19 cellular contexts compared by ENCODE assay signal in the genomic region with DNA sequence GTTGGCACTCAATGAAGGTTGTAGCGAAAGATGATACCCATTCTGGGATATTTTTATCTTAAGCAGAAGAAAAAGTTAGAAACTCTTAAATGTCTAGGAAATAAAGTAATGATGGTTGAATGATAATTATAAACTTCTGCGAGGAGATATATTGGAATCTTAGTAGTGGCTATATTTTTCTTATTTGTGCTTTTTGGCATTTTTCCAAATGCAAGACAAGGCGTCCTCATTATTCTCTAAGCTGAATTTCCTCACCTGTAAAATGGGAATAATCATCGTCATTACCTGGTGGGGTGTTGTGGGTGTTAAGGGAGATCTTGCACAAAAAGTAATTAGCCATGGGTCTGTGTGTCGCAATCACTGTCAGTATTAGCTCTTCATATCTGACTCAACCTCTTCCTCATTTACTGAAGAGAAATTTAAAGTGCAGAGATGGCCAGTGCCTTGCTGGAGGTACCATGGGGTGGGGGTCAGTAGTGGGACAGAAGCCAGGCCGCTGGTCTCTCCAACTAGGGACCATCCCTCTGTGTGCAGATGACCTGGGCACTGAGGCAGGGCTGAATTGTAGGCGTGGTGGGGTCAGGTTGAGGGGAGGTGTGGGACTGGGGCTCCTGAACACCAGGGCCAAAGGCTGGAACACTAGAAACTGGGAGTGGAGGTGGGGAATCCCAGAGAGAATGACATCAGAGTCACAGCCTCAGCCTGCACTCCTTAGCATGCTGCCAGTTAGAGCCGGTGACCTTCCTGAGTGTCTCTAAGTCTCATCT. TPM values are rescaled to one million over a fixed set of nuclear protein-coding genes. Genes with fewer than 3 reads are reported as not detected.
DNase-seq lines count a peak whose midpoint lies in the region; ATAC-seq, FAIRE-seq and TF ChIP-seq lines count a peak whose summit lies in the region.
"Had no signal": no experiment of that assay in that cellular context is flagged by ENCODE, and none has a peak within 500 bp of the region (broad histone marks: within the 10 kb centered on the region; RNA-seq: fewer than 3 reads in every experiment).

No MANE protein-coding gene starts in this region.

- no peak overlapping the region for H3K27ac Mint-ChIP-seq in MCF 10A (ENCODE audit: low read depth, unreplicated experiment)
- peak overlapping the region; percentile 14 for H3K27ac Mint-ChIP-seq in type B pancreatic cell
- H3K27ac Mint-ChIP-seq: GM23338; stimulated activated naive CD8-positive, alpha-beta T cell treated with anti-CD3 and anti-CD28 coated beads, Interleukin-15, Interleukin-2, amounts not matched to agents 100 ng/mL and 50 ng/mL, for 24 hours had no signal

- no peak for TF ChIP-seq POLR2A in K562 (conservative IDR thresholded peaks at IDR 0.05)

- CTCF ChIA-PET in MCF 10A (lab: Yijun Ruan, JAX): interaction anchor here (0.5 kb wide), 2 partner anchors 26 to 135 kb away, joined by 3 to 5 read pairs; no protein-coding TSS in a partner anchor
- CTCF ChIA-PET in mammary epithelial cell (lab: Charles Lee; ENCODE audit: low non-redundant PET): no interaction called here
- CTCF ChIA-PET in K562 (lab: Yijun Ruan, JAX; ENCODE audit: low intra/inter-chr PET ratio): no interaction called here

- no peak overlapping the region for H3K27ac ChIP-seq in mammary epithelial cell (ENCODE audit: insufficient read depth, low read depth, low read length)
- H3K27ac ChIP-seq in K562 (ENCODE audit: extremely low read depth, low read depth, low read length): no peak overlapping the region
- no peak overlapping the region for H3K27ac ChIP-seq in tibial artery
- H3K27ac ChIP-seq: uterus had no signal

- POLR2A ChIA-PET in MCF 10A (lab: Yijun Ruan, JAX): interaction anchor here (0.6 to 1.3 kb wide), 4 partner anchors 9 to 98 kb away, joined by 3 read pairs; no protein-coding TSS in a partner anchor
- POLR2A ChIA-PET in K562 (lab: Yijun Ruan, JAX): interaction anchor here (1.0 to 1.7 kb wide), 2 partner anchors 9 to 96 kb away, joined by 4 to 5 read pairs; no protein-coding TSS in a partner anchor

- H3K4me1 ChIP-seq in mammary epithelial cell (ENCODE audit: insufficient read depth, low read length) (peaks cover 17% of the 10 kb centered on the region), K562 (replicated peaks in 1 of 2; ENCODE audit: control insufficient read depth in 2 of 2, insufficient read depth in 2 of 2, low read length in 2 of 2) (peaks cover 11 to 66% of the 10 kb centered on the region in 2 experiments), tibial artery (peaks cover 0 to 26% (median 23%) of the 10 kb centered on the region in 4 donors)

- H3K4me2 ChIP-seq in mammary epithelial cell (ENCODE audit: insufficient read depth, low read depth, low read length): no peak overlapping the region
- H3K4me2 ChIP-seq in K562 (ENCODE audit: insufficient read depth, low read length): no peak overlapping the region
- H3K4me2 ChIP-seq: GM23338 had no signal

- peaks cover 6% of the 10 kb centered on the region for H3K9me1 ChIP-seq in K562 (ENCODE audit: control insufficient read depth, insufficient read depth, low read length)

- intact Hi-C loops in MCF 10A (cut with micrococcal nuclease) (no loop called here), mammary epithelial cell (cut with micrococcal nuclease) (loop anchor here (10.0 kb wide), 1 partner anchor 446 kb away; a partner anchor contains a TSS), K562 (cut with micrococcal nuclease) (no loop called here), tibial artery (cut with DNase I; ENCODE audit: low total_unique reads) (no loop called here), Right ventricle myocardium inferior (cut with DNase I) (no loop called here)

- in situ Hi-C loops in mammary epithelial cell (cut with MboI; ENCODE audit: low sequenced_read_pairs in 2 of 2): no loop called here
- in situ Hi-C loops in K562 (cut with MboI): no loop called here

- H3K36me3 ChIP-seq in mammary epithelial cell (ENCODE audit: insufficient read depth, low read length) (no peaks in the 10 kb centered on the region), K562 (ENCODE audit: control insufficient read depth, insufficient read depth, low read length) (peaks cover 64% of the 10 kb centered on the region; the same call in 2 of the 3 replicates), tibial artery (peaks cover 0 to 37% (median 23%) of the 10 kb centered on the region in 3 donors)
- H3K36me3 ChIP-seq: uterus had no signal

- TF ChIP-seq RAD21 in K562 (CRISPR knock-in tag; conservative IDR thresholded peaks at IDR 0.05 in 1 of 2, IDR thresholded peaks at IDR 0.05 in 1 of 2): no peak

- H3K27me3 Mint-ChIP-seq in MCF 10A (ENCODE audit: insufficient read depth, unreplicated experiment) (no peaks in the 10 kb centered on the region), type B pancreatic cell (peaks cover 5% of the 10 kb centered on the region)
- H3K27me3 Mint-ChIP-seq: stimulated activated naive CD8-positive, alpha-beta T cell treated with anti-CD3 and anti-CD28 coated beads, Interleukin-15, Interleukin-2, amounts not matched to agents 100 ng/mL and 50 ng/mL, for 24 hours had no signal

- BruUV-seq in MCF 10A (replicated peaks; lab: Mats Ljungman, UMichigan): no TSS peak
- no TSS peak for BruUV-seq in mammary epithelial cell (replicated peaks; lab: Mats Ljungman, UMichigan)
- no TSS peak for BruUV-seq in K562 (replicated peaks; lab: Mats Ljungman, UMichigan)

- TF ChIP-seq EP300 in K562 (IDR thresholded peaks at IDR 0.05; ENCODE audit: low read length): no peak

- DNase-seq in MCF 10A (ENCODE audit: unreplicated experiment) (peak; percentile 32), mammary epithelial cell (no peak), NOMO-1 (lab: John Stamatoyannopoulos, UW; ENCODE audit: unreplicated experiment in 2 of 2) (peak; percentile 77 to 89), K562 (ENCODE audit: extremely low read depth in 1 of 4, low spot score in 3 of 4) (no peak), type B pancreatic cell (ENCODE audit: extremely low spot score, unreplicated experiment) (no peak), hypothalamus (lab: John Stamatoyannopoulos, UW) (no peak), tibial artery (no peak), Right ventricle myocardium inferior (ENCODE audit: missing footprints) (no peak)
- DNase-seq: activated CD4-positive, CD25-positive, alpha-beta regulatory T cell; dermis blood vessel endothelial cell; NCI-H146; NCI-H446; small intestine; SW 1271; uterus had no signal

- peaks cover 17% of the 10 kb centered on the region for H3K79me2 ChIP-seq in mammary epithelial cell (ENCODE audit: insufficient read depth, low read length)
- H3K79me2 ChIP-seq in K562 (ENCODE audit: control insufficient read depth, insufficient read depth, low read length): peaks cover 16% of the 10 kb centered on the region; the same call in 2 of the 3 replicates

- no peak for FAIRE-seq in K562 (lab: Jason Lieb, UNC)
- FAIRE-seq: small intestine had no signal

- H3K4me1 Mint-ChIP-seq in MCF 10A (ENCODE audit: insufficient read depth, unreplicated experiment) (peaks cover 14% of the 10 kb centered on the region), type B pancreatic cell (ENCODE audit: unreplicated experiment) (peaks cover 9% of the 10 kb centered on the region)

- H3K36me3 Mint-ChIP-seq in MCF 10A (ENCODE audit: insufficient read depth, unreplicated experiment) (peaks cover 26% of the 10 kb centered on the region), type B pancreatic cell (peaks cover 8% of the 10 kb centered on the region)

- H3K9me3 ChIP-seq in mammary epithelial cell (replicated peaks; ENCODE audit: insufficient read depth, low read length) (no peaks in the 10 kb centered on the region), K562 (replicated peaks; ENCODE audit: control insufficient read depth, insufficient read depth, low read depth, low read length) (no peaks in the 10 kb centered on the region), tibial artery (no peaks in the 10 kb centered on the region)
- H3K9me3 ChIP-seq: uterus had no signal

- dilution Hi-C loops in mammary epithelial cell (cut with HindIII; ENCODE audit: low sequenced_read_pairs): no loop called here

- ATAC-seq in K562 (no peak), Right ventricle myocardium inferior (no peak)
- ATAC-seq: GM23338, left lobe of liver had no signal

- no peaks in the 10 kb centered on the region for H3K27me3 ChIP-seq in mammary epithelial cell (ENCODE audit: insufficient read depth, low read length)
- H3K27me3 ChIP-seq in K562 (ENCODE audit: control insufficient read depth in 2 of 2, insufficient read depth in 2 of 2, low read length in 2 of 2): no peaks in the 10 kb centered on the region
- H3K27me3 ChIP-seq in tibial artery: no peaks in the 10 kb centered on the region
- H3K27me3 ChIP-seq: uterus had no signal

- H3K4me3 Mint-ChIP-seq in MCF 10A (ENCODE audit: unreplicated experiment) (no peak overlapping the region), type B pancreatic cell (no peak overlapping the region)
- H3K4me3 Mint-ChIP-seq: GM23338; stimulated activated naive CD8-positive, alpha-beta T cell treated with anti-CD3 and anti-CD28 coated beads, Interleukin-15, Interleukin-2, amounts not matched to agents 100 ng/mL and 50 ng/mL, for 24 hours had no signal

- H4K20me1 ChIP-seq in mammary epithelial cell (ENCODE audit: insufficient read depth, low read length): no peaks in the 10 kb centered on the region
- no peaks in the 10 kb centered on the region for H4K20me1 ChIP-seq in K562 (replicated peaks; ENCODE audit: control insufficient read depth, insufficient read depth, low read length)

- WGBS in mammary epithelial cell (ENCODE audit: low coverage, missing lambda C conversion rate): 92% methylated on average over 7 of the region's 8 CpGs
- 76% methylated on average over 8 of the region's 8 CpGs for WGBS in K562 (ENCODE audit: insufficient coverage, low coverage, missing lambda C conversion rate)

- H3K4me3 ChIP-seq in mammary epithelial cell (replicated peaks in 1 of 3; ENCODE audit: insufficient read depth in 1 of 3, low read depth in 2 of 3, low read length in 3 of 3) (no peak overlapping the region), K562 (no peak overlapping the region), tibial artery (no peak overlapping the region)
- H3K4me3 ChIP-seq: GM23338, uterus had no signal

- H3K9me3 Mint-ChIP-seq in MCF 10A (ENCODE audit: unreplicated experiment) (no peaks in the 10 kb centered on the region), type B pancreatic cell (no peaks in the 10 kb centered on the region)
- H3K9me3 Mint-ChIP-seq: GM23338; stimulated activated naive CD8-positive, alpha-beta T cell treated with anti-CD3 and anti-CD28 coated beads, Interleukin-15, Interleukin-2, amounts not matched to agents 100 ng/mL and 50 ng/mL, for 24 hours had no signal

- H2AFZ ChIP-seq in mammary epithelial cell (ENCODE audit: low read depth, low read length): no peak overlapping the region
- H2AFZ ChIP-seq in K562 (ENCODE audit: low read depth, low read length): no peak overlapping the region
- H2AFZ ChIP-seq: GM23338 had no signal

- TF ChIP-seq CTCF in MCF 10A (IDR thresholded peaks at IDR 0.05; ENCODE audit: unreplicated experiment): no peak
- TF ChIP-seq CTCF in mammary epithelial cell (conservative IDR thresholded peaks at IDR 0.05 in 1 of 2, IDR thresholded peaks at IDR 0.05 in 1 of 2; ENCODE audit: extremely low read depth in 1 of 2, insufficient read depth in 1 of 2, low read depth in 1 of 2, low read length in 2 of 2): no peak
- no peak for TF ChIP-seq CTCF in K562 (IDR thresholded peaks at IDR 0.05 in 2 of 3, conservative IDR thresholded peaks at IDR 0.05 in 1 of 3; ENCODE audit: insufficient read depth in 2 of 3, low read depth in 1 of 3, low read length in 3 of 3)
- TF ChIP-seq CTCF in type B pancreatic cell (conservative IDR thresholded peaks at IDR 0.05): no peak
- no peak for TF ChIP-seq CTCF in tibial artery (IDR thresholded peaks at IDR 0.05)

- H3K9ac ChIP-seq in mammary epithelial cell (ENCODE audit: insufficient read depth, low read length) (no peak overlapping the region), K562 (ENCODE audit: insufficient read depth in 1 of 2, low read depth in 2 of 2, low read length in 2 of 2) (no peak overlapping the region)

RNA-seq across cellular contexts. Expression of a gene that starts 4.2 kb away (rescaled TPM):
- total RNA-seq in MCF 10A (2022) (38.7 and 51.0 TPM in 2 replicates), mammary epithelial cell (10 to 100 TPM; 28.8 to 79.6 TPM), K562 (2014; rRNA removed) (33.6 and 47.6 TPM in 2 replicates), K562 (2014; rRNA removed; fragmentation: Illumina TruSeq; extraction: Trizol) (9.3 and 11.2 TPM in 2 replicates), K562 (2015; rRNA removed; fragmentation: Illumina TruSeq; extraction: Trizol) (17.4 and 17.7 TPM in 2 replicates), K562 (2021) (50.2 and 53.7 TPM in 2 replicates), type B pancreatic cell (ENCODE audit: low replicate concordance) (50.4 and 51.7 TPM in 2 replicates), Right ventricle myocardium inferior (42.6 TPM)
- polyA plus RNA-seq in mammary epithelial cell (20.1 TPM), K562 (2011; rRNA removed) (14.7 and 18.8 TPM in 2 replicates), K562 (2014; fragmentation: Illumina TruSeq; extraction: Trizol) (16.0 and 24.4 TPM in 2 replicates), K562 (2014; fragmentation: Nextera tagmentation; extraction: Ambion mirVana) (under 1 TPM; 0.11 to 0.25 TPM), K562 (2014; rRNA removed) (35.0 and 42.3 TPM in 2 replicates)
- polyA minus RNA-seq in mammary epithelial cell: 20.6 TPM
- total RNA-seq in K562 (2011; cell fraction: chromatin; rRNA removed; ENCODE audit: low replicate concordance): 48.7 and 132 TPM in 2 replicates
- total RNA-seq in K562 (2011; cell fraction: nucleolus; rRNA removed): 82.2 and 92.7 TPM in 2 replicates
- total RNA-seq in K562 (2011; cell fraction: nucleoplasm; rRNA removed): 41.5 and 53.5 TPM in 2 replicates
- polyA plus RNA-seq in K562 (2011; cell fraction: cytosol; rRNA removed): 15.2 and 52.3 TPM in 2 replicates
- polyA plus RNA-seq in K562 (2011; cell fraction: nucleus; rRNA removed): 72.4 and 144 TPM in 2 replicates
- 24.1 and 32.9 TPM in 2 replicates for polyA plus RNA-seq in K562 (2012)
- 4.8 and 6.9 TPM in 2 replicates for polyA minus RNA-seq in K562 (2011; rRNA and poly(A)+ RNA removed)
- 15.8 and 16.3 TPM in 2 replicates for polyA minus RNA-seq in K562 (2011; cell fraction: cytosol; rRNA and poly(A)+ RNA removed)
- 28.3 and 31.1 TPM in 2 replicates for polyA minus RNA-seq in K562 (2011; cell fraction: nucleus; rRNA and poly(A)+ RNA removed)

RNA-seq across cellular contexts. Expression of a gene that starts 7.0 kb away (rescaled TPM):
- 93.7 and 136 TPM in 2 replicates for total RNA-seq in MCF 10A (2022)
- 10 to 100 TPM; 19.2 to 45.9 TPM for total RNA-seq in mammary epithelial cell
- 46.2 TPM for polyA plus RNA-seq in mammary epithelial cell
- 40.9 TPM for polyA minus RNA-seq in mammary epithelial cell
- total RNA-seq in K562 (2011; cell fraction: chromatin; rRNA removed; ENCODE audit: low replicate concordance): 21.8 and 52.5 TPM in 2 replicates
- 47.5 and 51.3 TPM in 2 replicates for total RNA-seq in K562 (2011; cell fraction: nucleolus; rRNA removed)
- 24.7 and 43.2 TPM in 2 replicates for total RNA-seq in K562 (2011; cell fraction: nucleoplasm; rRNA removed)
- total RNA-seq in K562 (2014; rRNA removed): 34.6 and 53.3 TPM in 2 replicates
- total RNA-seq in K562 (2014; rRNA removed; fragmentation: Illumina TruSeq; extraction: Trizol): 5.4 and 7.5 TPM in 2 replicates
- 21.7 and 22.1 TPM in 2 replicates for total RNA-seq in K562 (2015; rRNA removed; fragmentation: Illumina TruSeq; extraction: Trizol)
- 47.4 and 50.2 TPM in 2 replicates for total RNA-seq in K562 (2021)
- polyA plus RNA-seq in K562 (2011; rRNA removed): 11.4 and 28.8 TPM in 2 replicates
- 58.0 and 87.1 TPM in 2 replicates for polyA plus RNA-seq in K562 (2011; cell fraction: cytosol; rRNA removed)
- polyA plus RNA-seq in K562 (2011; cell fraction: nucleus; rRNA removed): 48.5 and 50.6 TPM in 2 replicates
- polyA plus RNA-seq in K562 (2012): 53.8 and 114 TPM in 2 replicates
- polyA plus RNA-seq in K562 (2014; fragmentation: Illumina TruSeq; extraction: Trizol): 41.5 and 56.9 TPM in 2 replicates
- 1 to 10 TPM; 4.4 to 8.4 TPM for polyA plus RNA-seq in K562 (2014; fragmentation: Nextera tagmentation; extraction: Ambion mirVana)
- 34.6 and 37.1 TPM in 2 replicates for polyA plus RNA-seq in K562 (2014; rRNA removed)
- polyA minus RNA-seq in K562 (2011; rRNA and poly(A)+ RNA removed): 8.8 and 13.2 TPM in 2 replicates
- polyA minus RNA-seq in K562 (2011; cell fraction: cytosol; rRNA and poly(A)+ RNA removed): 28.2 and 40.6 TPM in 2 replicates
- 15.3 and 30.5 TPM in 2 replicates for polyA minus RNA-seq in K562 (2011; cell fraction: nucleus; rRNA and poly(A)+ RNA removed)
- total RNA-seq in type B pancreatic cell (ENCODE audit: low replicate concordance): 34.9 and 37.5 TPM in 2 replicates
- 67.3 TPM for total RNA-seq in Right ventricle myocardium inferior

RNA-seq across cellular contexts. Expression of a gene that starts 18.2 kb away (rescaled TPM):
- total RNA-seq in MCF 10A (2022) (28.7 and 30.5 TPM in 2 replicates), mammary epithelial cell (10 to 100 TPM; 34.5 to 36.2 TPM), K562 (2014; rRNA removed) (92.5 and 101 TPM in 2 replicates), K562 (2014; rRNA removed; fragmentation: Illumina TruSeq; extraction: Trizol) (16.6 and 37.0 TPM in 2 replicates), K562 (2015; rRNA removed; fragmentation: Illumina TruSeq; extraction: Trizol) (50.3 and 52.7 TPM in 2 replicates), K562 (2021) (71.2 and 78.3 TPM in 2 replicates), type B pancreatic cell (ENCODE audit: low replicate concordance) (32.4 and 47.6 TPM in 2 replicates), Right ventricle myocardium inferior (57.4 TPM)
- polyA plus RNA-seq in mammary epithelial cell (61.3 TPM), K562 (2011; rRNA removed) (66.6 and 98.4 TPM in 2 replicates), K562 (2014; fragmentation: Illumina TruSeq; extraction: Trizol) (40.2 and 66.9 TPM in 2 replicates), K562 (2014; fragmentation: Nextera tagmentation; extraction: Ambion mirVana) (10 to 100 TPM in 1 of 2 experiments, 1 to 10 TPM in 1; 5.2 to 16.2 TPM), K562 (2014; rRNA removed) (85.1 and 92.7 TPM in 2 replicates)
- 10.2 TPM for polyA minus RNA-seq in mammary epithelial cell
- total RNA-seq in K562 (2011; cell fraction: chromatin; rRNA removed; ENCODE audit: low replicate concordance): 16.7 and 49.3 TPM in 2 replicates
- total RNA-seq in K562 (2011; cell fraction: nucleolus; rRNA removed): 51.0 and 54.0 TPM in 2 replicates
- total RNA-seq in K562 (2011; cell fraction: nucleoplasm; rRNA removed): 29.5 and 34.8 TPM in 2 replicates
- 124 and 170 TPM in 2 replicates for polyA plus RNA-seq in K562 (2011; cell fraction: cytosol; rRNA removed)
- polyA plus RNA-seq in K562 (2011; cell fraction: nucleus; rRNA removed): 61.0 and 75.7 TPM in 2 replicates
- 81.9 and 121 TPM in 2 replicates for polyA plus RNA-seq in K562 (2012)
- 43.3 and 59.8 TPM in 2 replicates for polyA minus RNA-seq in K562 (2011; rRNA and poly(A)+ RNA removed)
- polyA minus RNA-seq in K562 (2011; cell fraction: cytosol; rRNA and poly(A)+ RNA removed): 48.4 and 57.2 TPM in 2 replicates
- polyA minus RNA-seq in K562 (2011; cell fraction: nucleus; rRNA and poly(A)+ RNA removed): 22.1 and 26.9 TPM in 2 replicates

RNA-seq across cellular contexts. Expression of a gene that starts 22.2 kb away (rescaled TPM):
- total RNA-seq in MCF 10A (2022) (not detected in 2 replicates), mammary epithelial cell (not detected), K562 (2014; rRNA removed) (not detected in 2 replicates), K562 (2014; rRNA removed; fragmentation: Illumina TruSeq; extraction: Trizol) (not detected in 2 replicates), K562 (2015; rRNA removed; fragmentation: Illumina TruSeq; extraction: Trizol) (not detected in 2 replicates), K562 (2021) (not detected in 2 replicates), type B pancreatic cell (ENCODE audit: low replicate concordance) (not detected in 2 replicates), Right ventricle myocardium inferior (not detected)
- polyA plus RNA-seq in mammary epithelial cell (not detected), K562 (2011; rRNA removed) (not detected in 2 replicates), K562 (2014; fragmentation: Illumina TruSeq; extraction: Trizol) (not detected in 2 replicates), K562 (2014; fragmentation: Nextera tagmentation; extraction: Ambion mirVana) (not detected), K562 (2014; rRNA removed) (not detected in 2 replicates)
- not detected for polyA minus RNA-seq in mammary epithelial cell
- total RNA-seq in K562 (2011; cell fraction: chromatin; rRNA removed; ENCODE audit: low replicate concordance): not detected in 2 replicates
- not detected in 2 replicates for total RNA-seq in K562 (2011; cell fraction: nucleolus; rRNA removed)
- not detected in 2 replicates for total RNA-seq in K562 (2011; cell fraction: nucleoplasm; rRNA removed)
- polyA plus RNA-seq in K562 (2011; cell fraction: cytosol; rRNA removed): not detected in 2 replicates
- not detected in 2 replicates for polyA plus RNA-seq in K562 (2011; cell fraction: nucleus; rRNA removed)
- polyA plus RNA-seq in K562 (2012): not detected in 2 replicates
- not detected in 2 replicates for polyA minus RNA-seq in K562 (2011; rRNA and poly(A)+ RNA removed)
- polyA minus RNA-seq in K562 (2011; cell fraction: cytosol; rRNA and poly(A)+ RNA removed): not detected in 2 replicates
- polyA minus RNA-seq in K562 (2011; cell fraction: nucleus; rRNA and poly(A)+ RNA removed): not detected in 2 replicates
- total RNA-seq: dermis blood vessel endothelial cell, GM23338, left lobe of liver, posterior vena cava, uterus had no signal
- polyA plus RNA-seq: GM23338, small intestine had no signal

RNA-seq across cellular contexts. Expression of a gene that starts 31.9 kb away (rescaled TPM):
- total RNA-seq in MCF 10A (2022) (49.7 and 50.1 TPM in 2 replicates), mammary epithelial cell (10 to 100 TPM; 55.3 to 69.4 TPM), K562 (2014; rRNA removed) (10.7 and 23.4 TPM in 2 replicates), K562 (2014; rRNA removed; fragmentation: Illumina TruSeq; extraction: Trizol) (1.3 and 1.5 TPM in 2 replicates), K562 (2015; rRNA removed; fragmentation: Illumina TruSeq; extraction: Trizol) (10.3 and 10.7 TPM in 2 replicates), K562 (2021) (19.2 and 19.3 TPM in 2 replicates), type B pancreatic cell (ENCODE audit: low replicate concordance) (41.7 and 46.6 TPM in 2 replicates), Right ventricle myocardium inferior (85.3 TPM)
- polyA plus RNA-seq in mammary epithelial cell (118 TPM), K562 (2011; rRNA removed) (17.5 and 26.2 TPM in 2 replicates), K562 (2014; fragmentation: Illumina TruSeq; extraction: Trizol) (6.3 and 11.1 TPM in 2 replicates), K562 (2014; fragmentation: Nextera tagmentation; extraction: Ambion mirVana) (1 to 10 TPM in 1 of 2 experiments, under 1 TPM in 1; 0.63 to 1.4 TPM), K562 (2014; rRNA removed) (48.4 and 58.9 TPM in 2 replicates)
- polyA minus RNA-seq in mammary epithelial cell: 5.5 TPM
- total RNA-seq in K562 (2011; cell fraction: chromatin; rRNA removed; ENCODE audit: low replicate concordance): 5.8 and 18.7 TPM in 2 replicates
- 21.2 and 21.3 TPM in 2 replicates for total RNA-seq in K562 (2011; cell fraction: nucleolus; rRNA removed)
- 17.5 and 22.7 TPM in 2 replicates for total RNA-seq in K562 (2011; cell fraction: nucleoplasm; rRNA removed)
- 79.1 and 131 TPM in 2 replicates for polyA plus RNA-seq in K562 (2011; cell fraction: cytosol; rRNA removed)
- polyA plus RNA-seq in K562 (2011; cell fraction: nucleus; rRNA removed): 43.3 and 53.7 TPM in 2 replicates
- 20.0 and 28.2 TPM in 2 replicates for polyA plus RNA-seq in K562 (2012)
- polyA minus RNA-seq in K562 (2011; rRNA and poly(A)+ RNA removed): 1.3 and 2.0 TPM in 2 replicates
- 7.4 and 10.5 TPM in 2 replicates for polyA minus RNA-seq in K562 (2011; cell fraction: cytosol; rRNA and poly(A)+ RNA removed)
- 12.4 and 12.8 TPM in 2 replicates for polyA minus RNA-seq in K562 (2011; cell fraction: nucleus; rRNA and poly(A)+ RNA removed)

Comparison
In these comparisons a context has a peak if more than half of its experiments do, and no peak if none do; other contexts are left out.
1. DNase-seq: peak in MCF 10A (single experiment) and NOMO-1 (2 of 2); none in mammary epithelial cell (single experiment), K562 (0 of 4), type B pancreatic cell (single experiment), hypothalamus (0 of 51), tibial artery (0 of 2) and Right ventricle myocardium inferior (single experiment).